9 cellular contexts compared by ENCODE assay signal in the genomic region with DNA sequence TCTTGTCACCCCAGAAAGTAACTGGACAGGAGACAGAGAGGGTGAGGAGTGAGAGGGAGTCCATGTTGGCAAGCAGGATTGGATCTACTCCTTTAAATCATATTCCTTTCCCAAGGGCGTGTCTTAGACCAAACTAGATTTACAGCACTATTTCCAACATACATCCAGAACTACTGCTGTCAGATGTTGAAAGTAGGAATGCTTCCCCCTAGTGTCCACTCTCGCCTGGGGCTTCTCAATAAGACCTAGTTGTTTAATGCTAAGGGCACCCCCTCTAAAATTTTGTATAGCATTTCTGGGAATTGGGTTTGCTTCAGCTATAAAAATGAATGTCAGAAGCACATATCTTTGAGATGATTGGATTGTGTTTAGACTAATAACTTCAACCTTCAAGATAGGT. TPM values are rescaled to one million over a fixed set of nuclear protein-coding genes. Genes with fewer than 3 reads are reported as not detected.
DNase-seq lines count a peak whose midpoint lies in the region; ATAC-seq and TF ChIP-seq lines count a peak whose summit lies in the region.
"Had no signal": no experiment of that assay in that cellular context is flagged by ENCODE, and none has a peak within 500 bp of the region (broad histone marks: within the 10 kb centered on the region; RNA-seq: fewer than 3 reads in every experiment).

No MANE protein-coding gene starts in this region.

- no peak overlapping the region for H3K4me3 Mint-ChIP-seq in neural crest cell

- in situ Hi-C loops in GM13977 (cut with MboI; ENCODE audit: low pct_unique_long_range_greater_than_20kb, low sequenced_read_pairs, unreplicated experiment) (loop anchor here (10.0 kb wide), 1 partner anchor 83 kb away; no protein-coding TSS in a partner anchor), SK-MEL-5 (cut with HindIII; ENCODE audit: low pct_unique_long_range_greater_than_20kb, low sequenced_read_pairs) (no loop called here)

- DNase-seq in CD1c-positive myeloid dendritic cell (ENCODE audit: extremely low spot score): peak; percentile 27
- no peak for DNase-seq in GM13977 (ENCODE audit: low spot score)
- peak; percentile 70 for DNase-seq in SK-MEL-5 (ENCODE audit: low read depth, low spot score)
- DNase-seq in epithelial cell of prostate (ENCODE audit: low read depth, low spot score): no peak
- DNase-seq in neural crest cell (ENCODE audit: low read depth, low spot score): no peak

- ATAC-seq in HG03039 (IDR thresholded peaks at IDR 0.05; ENCODE audit: unreplicated experiment): no peak
- no peak for ATAC-seq in GM18502 (IDR thresholded peaks at IDR 0.05; ENCODE audit: poor library complexity, unreplicated experiment)
- no peak for ATAC-seq in HG03159 (IDR thresholded peaks at IDR 0.05; ENCODE audit: unreplicated experiment)

- peak; percentile 49 for TF ChIP-seq CTCF in GM13977 (IDR thresholded peaks at IDR 0.05; ENCODE audit: extremely low read depth, insufficient read depth, missing control alignments)
- TF ChIP-seq CTCF in neural crest cell (conservative IDR thresholded peaks at IDR 0.05): peak; percentile 55

- no peaks in the 10 kb centered on the region for H3K4me1 Mint-ChIP-seq in neural crest cell

- H3K27ac ChIP-seq in epithelial cell of prostate: peak overlapping the region; percentile 53
- H3K27ac ChIP-seq: SK-N-MC had no signal

- H3K27ac Mint-ChIP-seq in neural crest cell (ENCODE audit: unreplicated experiment): no peak overlapping the region

- H3K9me3 Mint-ChIP-seq in neural crest cell: no peaks in the 10 kb centered on the region

- H3K36me3 Mint-ChIP-seq in neural crest cell (ENCODE audit: low read depth): peaks cover 11% of the 10 kb centered on the region

- no peaks in the 10 kb centered on the region for H3K27me3 Mint-ChIP-seq in neural crest cell (ENCODE audit: low read depth)

RNA-seq across cellular contexts. Expression of a gene that starts 13.3 kb away (rescaled TPM):
- total RNA-seq in SK-MEL-5 (2014; rRNA removed; shearing (Covaris generic)): 12.7 and 14.1 TPM in 2 replicates
- 7.6 and 8.3 TPM in 2 replicates for polyA plus RNA-seq in SK-MEL-5 (2015; cell fraction: cytosol; rRNA removed)
- 256 and 285 TPM in 2 replicates for polyA plus RNA-seq in SK-MEL-5 (2015; cell fraction: nucleus; rRNA removed)
- 26.8 and 27.3 TPM in 2 replicates for total RNA-seq in neural crest cell

RNA-seq across cellular contexts. Expression of a gene that starts 13.4 kb away (rescaled TPM):
- 15.6 and 19.0 TPM in 2 replicates for total RNA-seq in SK-MEL-5 (2014; rRNA removed; shearing (Covaris generic))
- polyA plus RNA-seq in SK-MEL-5 (2015; cell fraction: cytosol; rRNA removed): 12.9 and 13.9 TPM in 2 replicates
- 21.1 and 28.6 TPM in 2 replicates for polyA plus RNA-seq in SK-MEL-5 (2015; cell fraction: nucleus; rRNA removed)
- total RNA-seq in neural crest cell: 23.0 and 25.5 TPM in 2 replicates

RNA-seq across cellular contexts. Expression of a gene that starts 58.9 kb away (rescaled TPM):
- total RNA-seq in SK-MEL-5 (2014; rRNA removed; shearing (Covaris generic)): 69.0 and 73.4 TPM in 2 replicates
- polyA plus RNA-seq in SK-MEL-5 (2015; cell fraction: cytosol; rRNA removed): 38.3 and 42.2 TPM in 2 replicates
- polyA plus RNA-seq in SK-MEL-5 (2015; cell fraction: nucleus; rRNA removed): 14.6 and 18.3 TPM in 2 replicates
- total RNA-seq in neural crest cell: 11.6 and 14.7 TPM in 2 replicates

Comparison
In these comparisons a context has a peak if more than half of its experiments do, and no peak if none do; other contexts are left out.
1. DNase-seq: peak in CD1c-positive myeloid dendritic cell (single experiment) and SK-MEL-5 (single experiment); none in GM13977 (single experiment), epithelial cell of prostate (single experiment) and neural crest cell (single experiment).